Comparison of ENCODE assay signal across 29 cellular contexts in genomic region chr2:3039188-3040065, GRCh38.
"Had no signal": no experiment of that assay in that cellular context is flagged by ENCODE, and none has a peak within 500 bp of the region (broad histone marks: within the 10 kb centered on the region; RNA-seq: fewer than 3 reads in every experiment).

No MANE protein-coding gene starts in this region.

- H3K27me3 ChIP-seq: neutrophil, ovary, right lobe of liver had no signal

- H3K27me3 Mint-ChIP-seq: activated CD4-positive, alpha-beta memory T cell treated with anti-CD3 and anti-CD28 coated beads, Interleukin-2, amount 10 ng/mL, durations not matched to agents 7 days and 5 days; activated CD4-positive, alpha-beta T cell treated with anti-CD3 and anti-CD28 coated beads, Interleukin-2, amount 10 ng/mL, durations not matched to agents 24 days and 14 days; activated naive CD4-positive, alpha-beta T cell treated with anti-CD3 and anti-CD28 coated beads, Interleukin-2, amount 50 U/mL, for 24 hours; activated naive CD8-positive, alpha-beta T cell treated with anti-CD3 and anti-CD28 coated beads, Interleukin-2, amount 50 U/mL, for 24 hours; progenitor cell of endocrine pancreas; stimulated activated naive CD8-positive, alpha-beta T cell treated with anti-CD3 and anti-CD28 coated beads, Interleukin-15, Interleukin-2, amounts not matched to agents 100 ng/mL and 50 ng/mL, for 24 hours had no signal

- H3K4me2 ChIP-seq: SK-N-SH had no signal

- ATAC-seq: activated CD4-positive, CD25-positive, alpha-beta regulatory T cell treated with anti-CD3 and anti-CD28 coated beads, Interleukin-2, amount 50 U/mL, for 24 hours; activated naive CD8-positive, alpha-beta T cell treated with anti-CD3 and anti-CD28 coated beads, Interleukin-2, amount 50 U/mL, for 24 hours; activated T-cell treated with anti-CD3 and anti-CD28 coated beads, Interleukin-2, amount 50 U/mL, for 4 hours; gastroesophageal sphincter; left lung; naive thymus-derived CD4-positive, alpha-beta T cell; right lobe of liver; T-helper 17 cell had no signal

- DNase-seq: activated CD4-positive, alpha-beta memory T cell treated with anti-CD3 and anti-CD28 coated beads, Interleukin-2, amount 10 ng/mL, durations not matched to agents 7 days and 5 days; activated CD4-positive, alpha-beta T cell treated with anti-CD3 and anti-CD28 coated beads, Interleukin-2, amount 10 ng/mL, durations not matched to agents 24 days and 14 days; activated naive CD8-positive, alpha-beta T cell treated with anti-CD3 and anti-CD28 coated beads, Interleukin-2, amount 50 U/mL, for 24 hours; activated T-cell treated with anti-CD3 and anti-CD28 coated beads, Interleukin-2, amount 50 U/mL, for 4 hours; amygdala; central memory CD4-positive, alpha-beta T cell; dermis blood vessel endothelial cell; effector CD8-positive, alpha-beta T cell; hypothalamus; immature natural killer cell; kidney glomerular epithelial cell; left lung; naive thymus-derived CD4-positive, alpha-beta T cell; ovary; SK-N-SH; stimulated activated CD4-positive, alpha-beta T cell treated with anti-CD3 and anti-CD28 coated beads, Interleukin-2, amount 100 ng/mL, for 48 hours; substantia nigra; T-helper 17 cell; T1000; WERI-Rb-1 had no signal

- H3K36me3 ChIP-seq: gastroesophageal sphincter, left lung, neutrophil, ovary, right lobe of liver, WERI-Rb-1 had no signal

- H3K9me3 Mint-ChIP-seq: activated CD4-positive, alpha-beta T cell treated with anti-CD3 and anti-CD28 coated beads, Interleukin-2, amount 10 ng/mL, durations not matched to agents 24 days and 14 days; activated naive CD4-positive, alpha-beta T cell treated with anti-CD3 and anti-CD28 coated beads, Interleukin-2, amount 50 U/mL, for 24 hours; activated naive CD8-positive, alpha-beta T cell treated with anti-CD3 and anti-CD28 coated beads, Interleukin-2, amount 50 U/mL, for 24 hours; activated T-cell treated with anti-CD3 and anti-CD28 coated beads, Interleukin-2, amount 50 U/mL, for 4 hours; activated T-helper 2 cell treated with anti-CD3 and anti-CD28 coated beads, Interferon-gamma antibody, Interleukin-2, Interleukin-4, amounts not matched to agents 10 μg/mL and 5 μg/mL and 100 μg/mL, durations not matched to agents 14 hours and 24 hours and 36 hours; stimulated activated naive CD8-positive, alpha-beta T cell treated with anti-CD3 and anti-CD28 coated beads, Interleukin-15, Interleukin-2, amounts not matched to agents 100 ng/mL and 50 ng/mL, for 24 hours had no signal

- H3K4me3 ChIP-seq: gastroesophageal sphincter, left lung, ovary, right lobe of liver had no signal

- H3K9me2 ChIP-seq: SK-N-SH had no signal

- H3K27ac Mint-ChIP-seq: activated CD4-positive, alpha-beta memory T cell treated with anti-CD3 and anti-CD28 coated beads, Interleukin-2, amount 10 ng/mL, durations not matched to agents 7 days and 5 days; activated CD4-positive, alpha-beta T cell treated with anti-CD3 and anti-CD28 coated beads, Interleukin-2, amount 10 ng/mL, durations not matched to agents 24 days and 14 days; activated naive CD4-positive, alpha-beta T cell treated with anti-CD3 and anti-CD28 coated beads, Interleukin-2, amount 50 U/mL, for 24 hours; activated naive CD8-positive, alpha-beta T cell treated with anti-CD3 and anti-CD28 coated beads, Interleukin-2, amount 50 U/mL, for 24 hours; activated T-helper 2 cell treated with anti-CD3 and anti-CD28 coated beads, Interferon-gamma antibody, Interleukin-2, Interleukin-4, amounts not matched to agents 10 μg/mL and 5 μg/mL and 100 μg/mL, durations not matched to agents 14 hours and 24 hours and 36 hours; immature natural killer cell; progenitor cell of endocrine pancreas; stimulated activated naive CD8-positive, alpha-beta T cell treated with anti-CD3 and anti-CD28 coated beads, Interleukin-15, Interleukin-2, amounts not matched to agents 100 ng/mL and 50 ng/mL, for 24 hours; T-helper 17 cell; type B pancreatic cell had no signal

- H3K36me3 Mint-ChIP-seq: activated naive CD4-positive, alpha-beta T cell treated with anti-CD3 and anti-CD28 coated beads, Interleukin-2, amount 50 U/mL, for 24 hours; immature natural killer cell; naive thymus-derived CD4-positive, alpha-beta T cell had no signal

- H3K27ac ChIP-seq: gastroesophageal sphincter, left lung, neutrophil, ovary, right lobe of liver, WERI-Rb-1 had no signal

- H3K4me1 Mint-ChIP-seq: activated CD4-positive, alpha-beta memory T cell treated with anti-CD3 and anti-CD28 coated beads, Interleukin-2, amount 10 ng/mL, durations not matched to agents 7 days and 5 days; activated CD4-positive, alpha-beta T cell treated with anti-CD3 and anti-CD28 coated beads, Interleukin-2, amount 10 ng/mL, durations not matched to agents 24 days and 14 days; activated naive CD4-positive, alpha-beta T cell treated with anti-CD3 and anti-CD28 coated beads, Interleukin-2, amount 50 U/mL, for 24 hours; activated naive CD8-positive, alpha-beta T cell treated with anti-CD3 and anti-CD28 coated beads, Interleukin-2, amount 50 U/mL, for 24 hours; immature natural killer cell; T-helper 17 cell had no signal

- H3K4me1 ChIP-seq: gastroesophageal sphincter, left lung, right lobe of liver had no signal

- H3K4me3 Mint-ChIP-seq: activated CD4-positive, alpha-beta memory T cell treated with anti-CD3 and anti-CD28 coated beads, Interleukin-2, amount 10 ng/mL, durations not matched to agents 7 days and 5 days; activated CD4-positive, alpha-beta T cell treated with anti-CD3 and anti-CD28 coated beads, Interleukin-2, amount 10 ng/mL, durations not matched to agents 24 days and 14 days; activated naive CD4-positive, alpha-beta T cell treated with anti-CD3 and anti-CD28 coated beads, Interleukin-2, amount 50 U/mL, for 24 hours; activated naive CD8-positive, alpha-beta T cell treated with anti-CD3 and anti-CD28 coated beads, Interleukin-2, amount 50 U/mL, for 24 hours; activated T-cell treated with anti-CD3 and anti-CD28 coated beads, Interleukin-2, amount 50 U/mL, for 4 hours; immature natural killer cell; naive thymus-derived CD4-positive, alpha-beta T cell; stimulated activated naive CD8-positive, alpha-beta T cell treated with anti-CD3 and anti-CD28 coated beads, Interleukin-15, Interleukin-2, amounts not matched to agents 100 ng/mL and 50 ng/mL, for 24 hours; T-helper 17 cell; type B pancreatic cell had no signal

- H3K9me3 ChIP-seq: gastroesophageal sphincter, left lung, neutrophil, ovary, right lobe of liver, SK-N-SH had no signal
